ENCODE assay signal across 14 cellular contexts in genomic region chr13:51501096-51501495, GRCh38.
"Had no signal": no experiment of that assay in that cellular context is flagged by ENCODE, and none has a peak within 500 bp of the region (broad histone marks: within the 10 kb centered on the region; RNA-seq: fewer than 3 reads in every experiment).

No MANE protein-coding gene starts in this region.

- H3K4me3 Mint-ChIP-seq: activated CD4-positive, alpha-beta T cell treated with anti-CD3 and anti-CD28 coated beads for 36 hours; activated naive CD4-positive, alpha-beta T cell treated with anti-CD3 and anti-CD28 coated beads, Interleukin-2, amount 10 ng/mL, durations not matched to agents 7 days and 5 days; activated naive CD8-positive, alpha-beta T cell treated with anti-CD3 and anti-CD28 coated beads, Interleukin-2, amount 50 U/mL, for 24 hours; effector memory CD8-positive, alpha-beta T cell; neural crest cell; WTC11 had no signal

- H3K9me3 Mint-ChIP-seq: activated CD4-positive, alpha-beta memory T cell treated with anti-CD3 and anti-CD28 coated beads for 36 hours; activated naive CD4-positive, alpha-beta T cell treated with anti-CD3 and anti-CD28 coated beads, Interleukin-2, amount 10 ng/mL, durations not matched to agents 7 days and 5 days; activated naive CD8-positive, alpha-beta T cell treated with anti-CD3 and anti-CD28 coated beads, Interleukin-2, amount 50 U/mL, for 24 hours; effector memory CD8-positive, alpha-beta T cell had no signal

- H3K4me1 Mint-ChIP-seq: neural crest cell, WTC11 had no signal

- H3K27ac ChIP-seq: ascending aorta, prostate gland, skin epidermis, thoracic aorta, upper lobe of right lung had no signal

- H3K27ac Mint-ChIP-seq: activated CD4-positive, alpha-beta memory T cell treated with anti-CD3 and anti-CD28 coated beads for 36 hours; activated naive CD4-positive, alpha-beta T cell treated with anti-CD3 and anti-CD28 coated beads, Interleukin-2, amount 10 ng/mL, durations not matched to agents 7 days and 5 days; effector memory CD8-positive, alpha-beta T cell; WTC11 had no signal

- DNase-seq: activated CD4-positive, alpha-beta memory T cell treated with anti-CD3 and anti-CD28 coated beads for 36 hours; activated CD4-positive, alpha-beta T cell treated with anti-CD3 and anti-CD28 coated beads for 36 hours; activated naive CD4-positive, alpha-beta T cell treated with anti-CD3 and anti-CD28 coated beads, Interleukin-2, amount 10 ng/mL, durations not matched to agents 7 days and 5 days; activated naive CD8-positive, alpha-beta T cell treated with anti-CD3 and anti-CD28 coated beads, Interleukin-2, amount 50 U/mL, for 24 hours; activated T-cell treated with anti-CD3 and anti-CD28 coated beads, Interleukin-2, amount 50 U/mL, for 1 hour; effector memory CD8-positive, alpha-beta T cell; hypothalamus; upper lobe of right lung had no signal

- ATAC-seq: activated CD4-positive, alpha-beta T cell treated with anti-CD3 and anti-CD28 coated beads for 36 hours; activated naive CD8-positive, alpha-beta T cell treated with anti-CD3 and anti-CD28 coated beads, Interleukin-2, amount 50 U/mL, for 24 hours; effector memory CD8-positive, alpha-beta T cell; upper lobe of right lung; WTC11 had no signal

- H3K4me3 ChIP-seq: ascending aorta, prostate gland, skin epidermis, thoracic aorta, upper lobe of right lung had no signal

- H3K9me3 ChIP-seq: ascending aorta, prostate gland, thoracic aorta, upper lobe of right lung had no signal

- H3K4me1 ChIP-seq: ascending aorta, prostate gland, upper lobe of right lung had no signal

- H3K36me3 ChIP-seq: ascending aorta, prostate gland, thoracic aorta, upper lobe of right lung had no signal

- H3K27me3 Mint-ChIP-seq: activated naive CD8-positive, alpha-beta T cell treated with anti-CD3 and anti-CD28 coated beads, Interleukin-2, amount 50 U/mL, for 24 hours had no signal

- H3K36me3 Mint-ChIP-seq: activated CD4-positive, alpha-beta memory T cell treated with anti-CD3 and anti-CD28 coated beads for 36 hours; activated naive CD4-positive, alpha-beta T cell treated with anti-CD3 and anti-CD28 coated beads, Interleukin-2, amount 10 ng/mL, durations not matched to agents 7 days and 5 days; WTC11 had no signal

- H3K27me3 ChIP-seq: ascending aorta, upper lobe of right lung had no signal
